Comparison of ENCODE assay signal across 9 cellular contexts in the genomic region with DNA sequence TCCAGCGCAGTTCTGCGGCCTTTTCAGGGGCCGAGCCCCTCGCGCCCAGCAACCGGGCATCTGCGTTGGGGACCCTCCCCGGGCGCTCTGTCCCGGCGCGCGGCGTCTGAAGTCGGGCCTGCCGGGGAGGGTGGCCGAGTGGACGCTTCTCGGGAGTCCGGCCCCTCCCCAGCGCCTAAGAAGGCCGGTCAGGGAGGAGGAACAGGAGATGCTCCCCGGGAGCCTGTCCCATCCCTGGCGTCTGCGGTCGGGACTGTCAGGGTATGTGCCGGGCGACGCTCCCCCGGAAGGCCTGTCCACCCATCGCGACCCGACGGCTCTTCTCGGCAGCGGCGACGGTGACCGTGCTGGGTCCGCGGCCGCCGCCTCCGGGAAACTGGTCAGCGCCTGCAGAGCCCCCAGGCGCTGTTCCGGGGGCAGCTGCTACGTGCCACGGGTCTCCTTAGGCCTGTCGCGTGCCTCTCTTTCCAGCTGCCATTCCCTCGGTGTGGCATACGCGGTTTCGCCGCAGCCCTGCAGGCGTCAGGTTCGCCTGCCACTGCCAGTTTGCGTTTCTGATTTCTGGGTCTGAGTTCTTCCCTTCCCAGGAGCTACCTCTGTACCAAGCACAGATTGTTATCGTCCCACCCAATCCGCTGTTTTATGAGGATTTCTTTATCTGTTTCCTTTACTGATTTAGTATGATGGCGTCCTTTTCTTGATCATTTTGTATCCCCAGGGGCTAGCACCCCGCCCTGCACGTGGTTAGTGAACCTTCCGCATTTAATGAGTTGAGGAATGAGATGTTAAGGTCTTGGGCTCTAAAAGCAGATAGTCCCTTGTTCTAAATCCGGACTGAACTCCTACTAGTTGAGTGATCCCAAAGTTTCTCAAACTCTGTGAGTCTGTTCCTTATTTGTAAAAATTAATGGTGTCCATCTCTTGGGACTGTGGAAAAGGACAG. TPM values are rescaled to one million over a fixed set of nuclear protein-coding genes. Genes with fewer than 3 reads are reported as not detected.
DNase-seq lines count a peak whose midpoint lies in the region; ATAC-seq, FAIRE-seq and TF ChIP-seq lines count a peak whose summit lies in the region.
"Had no signal": no experiment of that assay in that cellular context is flagged by ENCODE, and none has a peak within 500 bp of the region (broad histone marks: within the 10 kb centered on the region; RNA-seq: fewer than 3 reads in every experiment).

No MANE protein-coding gene starts in this region.

- H3K9me3 Mint-ChIP-seq in astrocyte (ENCODE audit: unreplicated experiment) (peaks cover 12% of the 10 kb centered on the region), progenitor cell of endocrine pancreas (ENCODE audit: low read depth) (peaks cover 3% of the 10 kb centered on the region)

- H3K27me3 ChIP-seq in astrocyte (ENCODE audit: insufficient read depth, low read length) (no peaks in the 10 kb centered on the region), right cardiac atrium (ENCODE audit: control insufficient read depth, insufficient read depth) (no peaks in the 10 kb centered on the region)

- H3K4me3 ChIP-seq in astrocyte (ENCODE audit: insufficient read depth, low read depth, low read length) (peak overlapping the region; percentile 98), right cardiac atrium (ENCODE audit: low read length) (peak overlapping the region; percentile 75)

- intact Hi-C loops in right cardiac atrium (cut with DNase I), result no loop called here

- DNase-seq in GM19238 (ENCODE audit: insufficient read length, low spot score), result peak; percentile 9
- peak; percentile 29 for DNase-seq in T follicular helper cell (ENCODE audit: low read depth)
- DNase-seq in astrocyte (ENCODE audit: low read depth), result peak; percentile 21
- DNase-seq in right cardiac atrium, result peak; percentile 50 to 81 (median 80)
- DNase-seq in progenitor cell of endocrine pancreas (ENCODE audit: low spot score, unreplicated experiment), result peak; percentile 24
- no peak for DNase-seq in NCI-H446 treated with DMSO at 0.1 percent for 48 hours (lab: John Stamatoyannopoulos, UW)

- peak; percentile 37 for ATAC-seq in HG03280 (IDR thresholded peaks at IDR 0.05; ENCODE audit: unreplicated experiment)
- ATAC-seq in right cardiac atrium, result peak; percentile 83

- no peaks in the 10 kb centered on the region for H4K20me1 ChIP-seq in astrocyte (ENCODE audit: insufficient read depth, low read length)

- H3K36me3 Mint-ChIP-seq in astrocyte (ENCODE audit: low read depth, unreplicated experiment), result peaks cover 29% of the 10 kb centered on the region
- peaks cover 11% of the 10 kb centered on the region for H3K36me3 Mint-ChIP-seq in progenitor cell of endocrine pancreas (ENCODE audit: insufficient read depth)

- WGBS in right cardiac atrium, result 1% methylated on average over 66 of the region's 66 CpGs

- no peak for TF ChIP-seq CTCF in C4-2B (conservative IDR thresholded peaks at IDR 0.05)
- TF ChIP-seq CTCF in astrocyte (IDR thresholded peaks at IDR 0.05; ENCODE audit: insufficient read depth, low read depth, low read length), result no peak
- no peak for TF ChIP-seq CTCF in progenitor cell of endocrine pancreas (IDR thresholded peaks at IDR 0.05; ENCODE audit: unreplicated experiment)

- peaks cover 13% of the 10 kb centered on the region for H3K79me2 ChIP-seq in astrocyte (ENCODE audit: insufficient read depth, low read length)

- H3K9me3 ChIP-seq in astrocyte (ENCODE audit: insufficient read depth, low read depth, low read length) (no peaks in the 10 kb centered on the region), right cardiac atrium (ENCODE audit: control insufficient read depth, low read length) (no peaks in the 10 kb centered on the region)

- no peaks in the 10 kb centered on the region for H3K36me3 ChIP-seq in astrocyte (ENCODE audit: insufficient read depth, low read length)

- peak overlapping the region; percentile 38 for H3K27ac ChIP-seq in C4-2B
- peak overlapping the region; percentile 85 for H3K27ac ChIP-seq in astrocyte (ENCODE audit: low read depth, low read length)
- H3K27ac ChIP-seq in right cardiac atrium (ENCODE audit: low read length), result peak overlapping the region; percentile 92

- H3K4me2 ChIP-seq in astrocyte (ENCODE audit: low read length), result peak overlapping the region; percentile 85

- no peak for FAIRE-seq in astrocyte (lab: Jason Lieb, UNC)

- no peaks in the 10 kb centered on the region for H3K27me3 Mint-ChIP-seq in astrocyte (ENCODE audit: low read depth, unreplicated experiment)
- H3K27me3 Mint-ChIP-seq in progenitor cell of endocrine pancreas, result peaks cover 8% of the 10 kb centered on the region

- H3K4me1 Mint-ChIP-seq in astrocyte (ENCODE audit: low read depth, unreplicated experiment) (peaks cover 5% of the 10 kb centered on the region), progenitor cell of endocrine pancreas (ENCODE audit: low read depth) (peaks cover 5% of the 10 kb centered on the region)

- peak overlapping the region; percentile 97 for H3K4me3 Mint-ChIP-seq in astrocyte (ENCODE audit: unreplicated experiment)
- H3K4me3 Mint-ChIP-seq in progenitor cell of endocrine pancreas (ENCODE audit: low read depth), result peak overlapping the region; percentile 86

- peak overlapping the region; percentile 95 for H3K9ac ChIP-seq in astrocyte (ENCODE audit: low read length)

- H3K27ac Mint-ChIP-seq in astrocyte (ENCODE audit: unreplicated experiment) (peak overlapping the region; percentile 98), progenitor cell of endocrine pancreas (peak overlapping the region; percentile 80)

- H2AFZ ChIP-seq in astrocyte (ENCODE audit: low read depth, low read length), result peak overlapping the region; percentile 88

- H3K4me1 ChIP-seq in astrocyte (ENCODE audit: insufficient read depth, low read length) (peaks cover 10% of the 10 kb centered on the region), right cardiac atrium (ENCODE audit: control insufficient read depth, insufficient read depth, low read length) (peaks cover 2% of the 10 kb centered on the region)

RNA-seq across cellular contexts. Expression of a gene that starts 0.8 kb away (rescaled TPM):
- total RNA-seq in astrocyte, result 42.9 and 44.7 TPM in 2 replicates
- total RNA-seq in right cardiac atrium, result 10 to 100 TPM; 12.2 to 16.7 (median 16.3) TPM
- polyA plus RNA-seq in right cardiac atrium, result 9.2 TPM
- total RNA-seq in progenitor cell of endocrine pancreas, result 6.0 and 6.2 TPM in 2 replicates

RNA-seq across cellular contexts. Expression of a gene that starts 22.7 kb away (rescaled TPM):
- total RNA-seq in astrocyte (335 and 375 TPM in 2 replicates), right cardiac atrium (10 to 100 TPM; 12.6 to 41.2 (median 29.0) TPM), progenitor cell of endocrine pancreas (0.20 and 0.34 TPM in 2 replicates)
- polyA plus RNA-seq in right cardiac atrium, result 35.9 TPM

RNA-seq across cellular contexts. Expression of a gene that starts 37.3 kb away (rescaled TPM):
- total RNA-seq in astrocyte, result not detected in 2 replicates
- total RNA-seq in right cardiac atrium, result not detected
- not detected for polyA plus RNA-seq in right cardiac atrium
- total RNA-seq in progenitor cell of endocrine pancreas, result not detected in 2 replicates
- total RNA-seq: T-helper 2 cell treated with Interferon-gamma antibody and Interleukin-4, amounts not matched to agents 100 ng/mL and 5 ng/mL, for 36 hours had no signal

Comparison
In these comparisons a context has a peak if more than half of its experiments do, and no peak if none do; other contexts are left out.
1. H3K27ac ChIP-seq: peak in every context shown above with its lines; median percentile 92 in right cardiac atrium; 85 in astrocyte; 38 in C4-2B.
2. RNA of a gene that starts 22.7 kb away (total RNA-seq): 335 to 375 TPM in astrocyte and 12.6 to 41.2 TPM in right cardiac atrium; 0.20 to 0.34 TPM in progenitor cell of endocrine pancreas; every median in the first group is over 10 times any median in the second.